In genomic region chr2:10434885-10435419, GRCh38 we compare ENCODE assay signal across 1 cellular context.
TF ChIP-seq lines count a peak whose summit lies in the region.

No MANE protein-coding gene starts in this region.

TF ChIP-seq in HepG2, 621 proteins besides CTCF, POLR2A, EP300 and RAD21 (continued from another document and continues in another):
- TF ChIP-seq ZBTB25 (CRISPR knock-in tag; IDR thresholded peaks at IDR 0.05) (0 out of 2 replicates have a peak, but pooled peaks have one; percentile 48), ZNF772 (CRISPR knock-in tag; IDR thresholded peaks at IDR 0.05) (peak; percentile 76; the same call in 1 of the 2 replicates), ZFP91 (CRISPR knock-in tag; IDR thresholded peaks at IDR 0.05; ENCODE audit: borderline replicate concordance) (peak; percentile 56), ESRRA (CRISPR knock-in tag; IDR thresholded peaks at IDR 0.05; ENCODE audit: low read depth) (0 out of 2 replicates have a peak, but pooled peaks have one; percentile 51), GABPB1 (CRISPR knock-in tag; IDR thresholded peaks at IDR 0.05) (peak; percentile 47), ZNF629 (CRISPR knock-in tag; conservative IDR thresholded peaks at IDR 0.05) (peak; percentile 18; the same call in 1 of the 2 replicates), ZFP36L2 (CRISPR knock-in tag; IDR thresholded peaks at IDR 0.05) (no peak), RBM39 (IDR thresholded peaks at IDR 0.05; ENCODE audit: low read depth, low read length, poor library complexity, severe bottlenecking) (peak; percentile 52), ZNF674 (CRISPR knock-in tag; IDR thresholded peaks at IDR 0.05; ENCODE audit: low read depth) (no peak), ARID5B (CRISPR knock-in tag; IDR thresholded peaks at IDR 0.05) (peak; percentile 42; the same call in 1 of the 2 replicates), ZNF781 (CRISPR knock-in tag; IDR thresholded peaks at IDR 0.05; ENCODE audit: borderline replicate concordance, not compliant biosample characterization) (peak; percentile 13), PITX1 (CRISPR knock-in tag; IDR thresholded peaks at IDR 0.05) (peak; percentile 4; the same call in 1 of the 2 replicates), KDM3A (CRISPR knock-in tag; IDR thresholded peaks at IDR 0.05; ENCODE audit: low read depth) (peak; percentile 95), ATF6 (CRISPR knock-in tag; conservative IDR thresholded peaks at IDR 0.05) (peak; percentile 90; the same call in 1 of the 2 replicates), HBP1 (CRISPR knock-in tag; IDR thresholded peaks at IDR 0.05; ENCODE audit: low read depth) (no peak), TEAD3 (CRISPR knock-in tag; optimal IDR thresholded peaks at IDR 0.05; ENCODE audit: borderline replicate concordance) (peak; percentile 80), YEATS4 (CRISPR knock-in tag; IDR thresholded peaks at IDR 0.05; ENCODE audit: borderline replicate concordance) (peak; percentile 30; the same call in 1 of the 2 replicates), POLR2G (IDR thresholded peaks at IDR 0.05; ENCODE audit: low read depth, low read length) (no peak), MIER2 (CRISPR knock-in tag; IDR thresholded peaks at IDR 0.05) (peak; percentile 53; the same call in 1 of the 2 replicates), TFDP2 (CRISPR knock-in tag; IDR thresholded peaks at IDR 0.05) (peak; percentile 84), ZNF281 (CRISPR knock-in tag; IDR thresholded peaks at IDR 0.05; ENCODE audit: borderline replicate concordance) (no peak), CBFB (CRISPR knock-in tag; IDR thresholded peaks at IDR 0.05) (peak; percentile 68; the same call in 1 of the 2 replicates), ZBTB49 (CRISPR knock-in tag; IDR thresholded peaks at IDR 0.05; ENCODE audit: borderline replicate concordance) (0 out of 2 replicates have a peak, but pooled peaks have one; percentile 63), ZNF691 (CRISPR knock-in tag; IDR thresholded peaks at IDR 0.05; ENCODE audit: borderline replicate concordance, low read depth) (peak; percentile 54; the same call in 1 of the 2 replicates), MAZ (IDR thresholded peaks at IDR 0.05; ENCODE audit: borderline replicate concordance, low read depth, low read length) (peak; percentile 67; the same call in 1 of the 2 replicates), MAZ (CRISPR knock-in tag; IDR thresholded peaks at IDR 0.05; ENCODE audit: low read depth) (0 out of 2 replicates have a peak, but pooled peaks have one; percentile 63), KLF16 (CRISPR knock-in tag; IDR thresholded peaks at IDR 0.05) (peak in 1 of 2 experiments; percentile 82; a peak in 2 of 4 replicates), JARID2 (CRISPR knock-in tag; IDR thresholded peaks at IDR 0.05; ENCODE audit: insufficient replicate concordance) (peak; percentile 40), ZNF572 (CRISPR knock-in tag; IDR thresholded peaks at IDR 0.05) (0 out of 2 replicates have a peak, but pooled peaks have one; percentile 32), ETV5 (CRISPR knock-in tag; IDR thresholded peaks at IDR 0.05; ENCODE audit: borderline replicate concordance) (peak; percentile 52)
